In genomic region chr11:30487200-30487898, GRCh38 we compare ENCODE assay signal across 16 cellular contexts.
DNase-seq lines count a peak whose midpoint lies in the region; ATAC-seq and TF ChIP-seq lines count a peak whose summit lies in the region.
"Had no signal": no experiment of that assay in that cellular context is flagged by ENCODE, and none has a peak within 500 bp of the region (broad histone marks: within the 10 kb centered on the region; RNA-seq: fewer than 3 reads in every experiment).

No MANE protein-coding gene starts in this region.

- peaks cover 48% of the 10 kb centered on the region for H3K27me3 Mint-ChIP-seq in stimulated activated naive CD8-positive, alpha-beta T cell treated with anti-CD3 and anti-CD28 coated beads, Interleukin-15, amount 100 ng/mL, for 72 hours

- intact Hi-C loops in mucosa of descending colon (cut with DNase I, micrococcal nuclease): no loop called here
- intact Hi-C loops in aorta (cut with DNase I): loop anchor here in 1 of 2 donors (5.0 kb wide), 2 partner anchors 75 to 95 kb away; no protein-coding TSS in a partner anchor

- peak; percentile 39 for ATAC-seq in stimulated activated naive CD8-positive, alpha-beta T cell treated with anti-CD3 and anti-CD28 coated beads, Interleukin-15, amount 100 ng/mL, for 72 hours
- ATAC-seq in stimulated activated naive CD8-positive, alpha-beta T cell treated with anti-CD3 and anti-CD28 coated beads, Interleukin-15, Interleukin-2, amounts not matched to agents 100 U/mL and 50 U/mL, for 24 hours: no peak
- ATAC-seq in esophagus mucosa (peak; percentile 90), mucosa of descending colon (peak; percentile 79), aorta (ENCODE audit: low FRiP score) (peak; percentile 57), GM19324 (IDR thresholded peaks at IDR 0.05; ENCODE audit: low FRiP score, unreplicated experiment) (no peak), GM18498 (IDR thresholded peaks at IDR 0.05; ENCODE audit: unreplicated experiment) (no peak), HG03457 (IDR thresholded peaks at IDR 0.05; ENCODE audit: unreplicated experiment) (no peak)
- ATAC-seq: A549; activated naive CD4-positive, alpha-beta T cell treated with anti-CD3 and anti-CD28 coated beads, Interleukin-2, amount 50 U/mL, for 72 hours; K562 had no signal

- no peaks in the 10 kb centered on the region for H3K9me3 ChIP-seq in mucosa of descending colon
- no peaks in the 10 kb centered on the region for H3K9me3 ChIP-seq in aorta (ENCODE audit: control insufficient read depth, low read length)
- H3K9me3 ChIP-seq: A549, pancreas had no signal

- H3K4me1 Mint-ChIP-seq in stimulated activated naive CD8-positive, alpha-beta T cell treated with anti-CD3 and anti-CD28 coated beads, Interleukin-15, amount 100 ng/mL, for 72 hours: no peaks in the 10 kb centered on the region

- H3K27ac Mint-ChIP-seq in stimulated activated naive CD8-positive, alpha-beta T cell treated with anti-CD3 and anti-CD28 coated beads, Interleukin-15, amount 100 ng/mL, for 72 hours: peak overlapping the region in 1 of 2 donors; percentile 22

- no peaks in the 10 kb centered on the region for H3K27me3 ChIP-seq in aorta (ENCODE audit: control insufficient read depth in 1 of 2, insufficient read depth in 2 of 2, low read length in 1 of 2)
- H3K27me3 ChIP-seq: pancreas had no signal

- H3K27ac ChIP-seq in aorta (ENCODE audit: low read depth in 1 of 2, low read length in 2 of 2): peak overlapping the region; percentile 17 to 88
- H3K27ac ChIP-seq: A549 had no signal

- H3K4me3 ChIP-seq in mucosa of descending colon (no peak overlapping the region), aorta (ENCODE audit: low read length in 2 of 2) (no peak overlapping the region)
- H3K4me3 ChIP-seq: A549, K562 had no signal

- H3K4me1 ChIP-seq in mucosa of descending colon (ENCODE audit: low read depth): peaks cover 15% of the 10 kb centered on the region
- peaks cover 0 to 7% of the 10 kb centered on the region in 2 donors for H3K4me1 ChIP-seq in aorta (ENCODE audit: control insufficient read depth in 1 of 2, insufficient read depth in 2 of 2, low read length in 2 of 2)
- H3K4me1 ChIP-seq: A549 had no signal

- WGBS in aorta, 2 donors: 52 to 57% methylated on average over 3 of the region's 3 CpGs

- no peaks in the 10 kb centered on the region for H3K9me3 Mint-ChIP-seq in stimulated activated naive CD8-positive, alpha-beta T cell treated with anti-CD3 and anti-CD28 coated beads, Interleukin-15, amount 100 ng/mL, for 72 hours
- H3K9me3 Mint-ChIP-seq: activated naive CD4-positive, alpha-beta T cell treated with anti-CD3 and anti-CD28 coated beads, Interleukin-2, amount 50 U/mL, for 72 hours had no signal

- H3K36me3 ChIP-seq in mucosa of descending colon (ENCODE audit: low read depth) (no peaks in the 10 kb centered on the region), aorta (ENCODE audit: control insufficient read depth in 1 of 2, insufficient read depth in 2 of 2, low read length in 1 of 2) (no peaks in the 10 kb centered on the region)
- H3K36me3 ChIP-seq: pancreas had no signal

- DNase-seq in stimulated activated naive CD8-positive, alpha-beta T cell treated with anti-CD3 and anti-CD28 coated beads, Interleukin-15, amount 100 ng/mL, for 72 hours: no peak
- DNase-seq in stimulated activated naive CD8-positive, alpha-beta T cell treated with anti-CD3 and anti-CD28 coated beads, Interleukin-15, Interleukin-2, amounts not matched to agents 100 U/mL and 50 U/mL, for 24 hours: no peak
- DNase-seq in mucosa of descending colon (peak in 2 of 3 donors; percentile 14 to 23), aorta (peak in 1 of 2 donors; percentile 61)
- DNase-seq: activated CD4-positive, alpha-beta T cell treated with anti-CD3 and anti-CD28 coated beads, Interleukin-2, amount 50 U/mL, for 48 hours; DND-41; effector memory CD4-positive, alpha-beta T cell; NCI-H345 had no signal

- H3K4me3 Mint-ChIP-seq in stimulated activated naive CD8-positive, alpha-beta T cell treated with anti-CD3 and anti-CD28 coated beads, Interleukin-15, amount 100 ng/mL, for 72 hours: no peak overlapping the region

- no peak for TF ChIP-seq CTCF in mucosa of descending colon (IDR thresholded peaks at IDR 0.05)

Comparison
In these comparisons a context has a peak if more than half of its experiments do, and no peak if none do; other contexts are left out.
1. ATAC-seq: peak in stimulated activated naive CD8-positive, alpha-beta T cell treated with anti-CD3 and anti-CD28 coated beads, Interleukin-15, amount 100 ng/mL, for 72 hours (single experiment), esophagus mucosa (single experiment), mucosa of descending colon (single experiment) and aorta (single experiment); none in stimulated activated naive CD8-positive, alpha-beta T cell treated with anti-CD3 and anti-CD28 coated beads, Interleukin-15, Interleukin-2, amounts not matched to agents 100 U/mL and 50 U/mL, for 24 hours (single experiment), GM19324 (single experiment), GM18498 (single experiment) and HG03457 (single experiment).
2. DNase-seq: peak in mucosa of descending colon (2 of 3); none in stimulated activated naive CD8-positive, alpha-beta T cell treated with anti-CD3 and anti-CD28 coated beads, Interleukin-15, amount 100 ng/mL, for 72 hours (0 of 2) and stimulated activated naive CD8-positive, alpha-beta T cell treated with anti-CD3 and anti-CD28 coated beads, Interleukin-15, Interleukin-2, amounts not matched to agents 100 U/mL and 50 U/mL, for 24 hours (single experiment).